ENCODE assay signal across 19 cellular contexts in genomic region chr4:3315566-3315965, GRCh38. TPM values are rescaled to one million over a fixed set of nuclear protein-coding genes. Genes with fewer than 3 reads are reported as not detected.
A peak's percentile ranks its signal among the peaks of the same experiment; 100 is the strongest.
DNase-seq lines count a peak whose midpoint lies in the region; ATAC-seq, FAIRE-seq and TF ChIP-seq lines count a peak whose summit lies in the region.
"Had no signal": no experiment of that assay in that cellular context is flagged by ENCODE, and none has a peak within 500 bp of the region (broad histone marks: within the 10 kb centered on the region; RNA-seq: fewer than 3 reads in every experiment).

No MANE protein-coding gene starts in this region.

- TF ChIP-seq CTCF in RWPE2 (IDR thresholded peaks at IDR 0.05; ENCODE audit: poor library complexity, severe bottlenecking), result no peak
- TF ChIP-seq CTCF in kidney (IDR thresholded peaks at IDR 0.05; ENCODE audit: borderline replicate concordance, extremely low read depth, insufficient read depth), result no peak
- no peak for TF ChIP-seq CTCF in stomach (IDR thresholded peaks at IDR 0.05)

- no peak for FAIRE-seq in kidney (lab: Jason Lieb, UNC)
- FAIRE-seq: A204.1, G401.6, GM12878 had no signal

- no peak for TF ChIP-seq EP300 in stomach (IDR thresholded peaks at IDR 0.05)

- H3K4me3 ChIP-seq in RWPE2 (ENCODE audit: severe bottlenecking), result no peak overlapping the region
- no peak overlapping the region for H3K4me3 ChIP-seq in kidney (ENCODE audit: low read length in 2 of 2)
- no peak overlapping the region for H3K4me3 ChIP-seq in stomach
- H3K4me3 ChIP-seq: BLaER1 treated with 17β-estradiol and CSF1 and Interleukin-3, amounts not matched to agents 10 nM and 100 nM; GM12878; GM23248 had no signal

- no peaks in the 10 kb centered on the region for H3K9me3 Mint-ChIP-seq in activated T-cell treated with anti-CD3 and anti-CD28 coated beads, Interleukin-2, amount 50 U/mL, for 72 hours

- H3K4me1 ChIP-seq in RWPE2 (ENCODE audit: insufficient read depth, poor library complexity, severe bottlenecking), result peaks cover 12% of the 10 kb centered on the region
- H3K4me1 ChIP-seq in kidney (ENCODE audit: control insufficient read depth in 1 of 2, insufficient read depth in 1 of 2, low read depth in 1 of 2, low read length in 2 of 2), result peaks cover 0 to 2% of the 10 kb centered on the region in 2 donors
- peaks cover 11 to 16% (median 12%) of the 10 kb centered on the region in 4 donors for H3K4me1 ChIP-seq in stomach

- H3K27me3 ChIP-seq in RWPE2 (ENCODE audit: insufficient read depth, poor library complexity, severe bottlenecking), result no peaks in the 10 kb centered on the region
- H3K27me3 ChIP-seq in stomach, result no peaks in the 10 kb centered on the region
- H3K27me3 ChIP-seq: BLaER1 treated with 17β-estradiol and CSF1 and Interleukin-3, amounts not matched to agents 10 nM and 100 nM had no signal

- H3K4me3 Mint-ChIP-seq in activated T-cell treated with anti-CD3 and anti-CD28 coated beads, Interleukin-2, amount 50 U/mL, for 72 hours, result no peak overlapping the region

- intact Hi-C loops in kidney (cut with DNase I) (no loop called here), stomach (cut with DNase I; ENCODE audit: low total_unique reads) (no loop called here)

- H3K9me3 ChIP-seq in RWPE2 (ENCODE audit: severe bottlenecking), result no peaks in the 10 kb centered on the region
- H3K9me3 ChIP-seq in kidney (ENCODE audit: control insufficient read depth in 1 of 2, low read length in 2 of 2), result no peaks in the 10 kb centered on the region
- no peaks in the 10 kb centered on the region for H3K9me3 ChIP-seq in stomach
- H3K9me3 ChIP-seq: BLaER1 treated with 17β-estradiol and CSF1 and Interleukin-3, amounts not matched to agents 10 nM and 100 nM had no signal

- H3K36me3 ChIP-seq in RWPE2 (ENCODE audit: low read depth), result no peaks in the 10 kb centered on the region
- peaks cover 2 to 8% of the 10 kb centered on the region in 2 donors for H3K36me3 ChIP-seq in kidney (ENCODE audit: control insufficient read depth in 1 of 2, insufficient read depth in 2 of 2, low read length in 2 of 2)
- H3K36me3 ChIP-seq in stomach, result peaks cover 3 to 38% (median 30%) of the 10 kb centered on the region in 4 donors

- ATAC-seq in activated T-cell treated with anti-CD3 and anti-CD28 coated beads, Interleukin-2, amount 50 U/mL, for 72 hours (replicated peaks in 1 of 2), result no peak
- ATAC-seq in RWPE2 (ENCODE audit: low read depth) (no peak), HG03432 (IDR thresholded peaks at IDR 0.05; ENCODE audit: unreplicated experiment) (no peak)
- ATAC-seq: GM12878 had no signal

- H3K9ac ChIP-seq in kidney (ENCODE audit: low read length in 2 of 2), result no peak overlapping the region
- H3K9ac ChIP-seq: GM23248 had no signal

- no peaks in the 10 kb centered on the region for H3K4me1 Mint-ChIP-seq in activated T-cell treated with anti-CD3 and anti-CD28 coated beads, Interleukin-2, amount 50 U/mL, for 72 hours (ENCODE audit: low read depth)

- TF ChIP-seq POLR2A in stomach (IDR thresholded peaks at IDR 0.05), result no peak

- DNase-seq in activated T-cell treated with anti-CD3 and anti-CD28 coated beads, Interleukin-2, amount 50 U/mL, for 48 hours, result peak; percentile 4 to 17
- DNase-seq in activated T-cell treated with anti-CD3 and anti-CD28 coated beads, Interleukin-2, amount 50 U/mL, for 72 hours, result no peak
- DNase-seq in RWPE2 (ENCODE audit: low spot score) (peak; percentile 38), kidney (peak; percentile 50), stomach (peak; percentile 5), GM19238 (ENCODE audit: insufficient read length, low spot score) (no peak)
- DNase-seq: DND-41; GM23248; KBM-7; NCI-H1417 treated with DMSO at 0.1 percent for 48 hours; NCI-H1930; NCI-H69; NK-92 treated with Interleukin-12 subunit alpha and Interleukin-12 subunit beta, amount 100 ng/mL, for 24 hours; RPMI8226 had no signal

- H3K27me3 Mint-ChIP-seq in activated T-cell treated with anti-CD3 and anti-CD28 coated beads, Interleukin-2, amount 50 U/mL, for 72 hours (ENCODE audit: low read depth), result no peaks in the 10 kb centered on the region

- no peak overlapping the region for H3K27ac Mint-ChIP-seq in activated T-cell treated with anti-CD3 and anti-CD28 coated beads, Interleukin-2, amount 50 U/mL, for 72 hours

- no peaks in the 10 kb centered on the region for H3K36me3 Mint-ChIP-seq in activated T-cell treated with anti-CD3 and anti-CD28 coated beads, Interleukin-2, amount 50 U/mL, for 72 hours (ENCODE audit: insufficient read depth in 2 of 2)

- 83 to 95% (median 91%) methylated on average over 6 to 7 of the region's 7 CpGs for WGBS in stomach, 5 donors

- no peak overlapping the region for H3K27ac ChIP-seq in RWPE2 (ENCODE audit: poor library complexity, severe bottlenecking)
- H3K27ac ChIP-seq in kidney (ENCODE audit: low read depth in 2 of 2, low read length in 2 of 2), result no peak overlapping the region
- H3K27ac ChIP-seq in stomach, result no peak overlapping the region
- H3K27ac ChIP-seq: GM23248 had no signal

RNA-seq across cellular contexts. Expression of gene RGS12, which starts 22.7 kb away (rescaled TPM):
- total RNA-seq in activated T-cell treated with anti-CD3 and anti-CD28 coated beads, Interleukin-2, amount 50 U/mL, for 72 hours, result 10 to 100 TPM; 16.9 to 18.5 TPM
- total RNA-seq in kidney, result 35.5 TPM
- 18.0 TPM for polyA plus RNA-seq in kidney (ENCODE audit: insufficient read depth, low read depth, low replicate concordance)
- 10 to 100 TPM in 2 of 5 donors, 1 to 10 TPM in 3; 3.5 to 51.8 (median 9.0) TPM for total RNA-seq in stomach
- polyA plus RNA-seq in stomach, result 10 to 100 TPM; 18.9 to 35.2 (median 20.5) TPM

Comparison
In these comparisons a context has a peak if more than half of its experiments do, and no peak if none do; other contexts are left out.
1. DNase-seq: peak in activated T-cell treated with anti-CD3 and anti-CD28 coated beads, Interleukin-2, amount 50 U/mL, for 48 hours (2 of 2), RWPE2 (single experiment), kidney (single experiment) and stomach (single experiment); none in activated T-cell treated with anti-CD3 and anti-CD28 coated beads, Interleukin-2, amount 50 U/mL, for 72 hours (0 of 2) and GM19238 (single experiment).